In genomic region chr3:126986001-126986400, GRCh38 we compare ENCODE assay signal across 15 cellular contexts. TPM values are rescaled to one million over a fixed set of nuclear protein-coding genes. Genes with fewer than 3 reads are reported as not detected.
DNase-seq lines count a peak whose midpoint lies in the region; ATAC-seq and TF ChIP-seq lines count a peak whose summit lies in the region.
"Had no signal": no experiment of that assay in that cellular context is flagged by ENCODE, and none has a peak within 500 bp of the region (broad histone marks: within the 10 kb centered on the region; RNA-seq: fewer than 3 reads in every experiment).

No MANE protein-coding gene starts in this region.

- no peaks in the 10 kb centered on the region for H3K36me3 Mint-ChIP-seq in activated CD4-positive, alpha-beta T cell treated with anti-CD3 and anti-CD28 coated beads, Interleukin-2, amount 10 ng/mL, durations not matched to agents 24 days and 14 days (ENCODE audit: low read depth)

- H3K27me3 ChIP-seq in right atrium auricular region (no peaks in the 10 kb centered on the region), SK-N-SH (ENCODE audit: insufficient read depth) (no peaks in the 10 kb centered on the region)
- H3K27me3 ChIP-seq: pancreas, upper lobe of right lung had no signal

- 17% methylated on average over 4 of the region's 9 CpGs for WGBS in SK-N-SH (ENCODE audit: low lambda C conversion rate)

- no peak overlapping the region for H3K9ac ChIP-seq in SK-N-SH
- H3K9ac ChIP-seq: KMS-11 had no signal

- H3K27ac Mint-ChIP-seq in activated CD4-positive, alpha-beta T cell treated with anti-CD3 and anti-CD28 coated beads, Interleukin-2, amount 10 ng/mL, durations not matched to agents 24 days and 14 days: no peak overlapping the region
- H3K27ac Mint-ChIP-seq: memory B cell had no signal

- H3K9me2 ChIP-seq in SK-N-SH: no peaks in the 10 kb centered on the region

- H3K9me3 ChIP-seq in right atrium auricular region (no peaks in the 10 kb centered on the region), SK-N-SH (no peaks in the 10 kb centered on the region)
- H3K9me3 ChIP-seq: pancreas, upper lobe of right lung had no signal

- H3K4me2 ChIP-seq in SK-N-SH: peak overlapping the region; percentile 96
- H3K4me2 ChIP-seq: KMS-11 had no signal

- no peak overlapping the region for H3K4me3 ChIP-seq in right atrium auricular region
- H3K4me3 ChIP-seq in SK-N-SH (ENCODE audit: low read depth in 2 of 2, low read length in 1 of 2): no peak overlapping the region
- no peak overlapping the region for H3K4me3 ChIP-seq in fibroblast of pulmonary artery (replicated peaks; ENCODE audit: low read depth, low read length)
- H3K4me3 ChIP-seq: pancreas, upper lobe of right lung had no signal

- peaks cover 10% of the 10 kb centered on the region for H3K4me1 Mint-ChIP-seq in activated CD4-positive, alpha-beta T cell treated with anti-CD3 and anti-CD28 coated beads, Interleukin-2, amount 10 ng/mL, durations not matched to agents 24 days and 14 days

- CTCF ChIA-PET in SK-N-SH (lab: Yijun Ruan, JAX): interaction anchor here (0.9 to 11.4 kb wide), 21 partner anchors 9 to 561 kb away, joined by 3 to 163 read pairs (median 7); partner anchors contain the start of gene CHST13

- H3K9me3 Mint-ChIP-seq in activated CD4-positive, alpha-beta T cell treated with anti-CD3 and anti-CD28 coated beads, Interleukin-2, amount 10 ng/mL, durations not matched to agents 24 days and 14 days: no peaks in the 10 kb centered on the region
- H3K9me3 Mint-ChIP-seq: memory B cell had no signal

- POLR2A ChIA-PET in SK-N-SH (lab: Yijun Ruan, JAX): interaction anchor here (0.6 kb wide), 1 partner anchor 57 kb away, joined by 3 read pairs; no protein-coding TSS in a partner anchor

- H3K36me3 ChIP-seq in right atrium auricular region (peaks cover 10% of the 10 kb centered on the region), SK-N-SH (replicated peaks in 1 of 2; ENCODE audit: control insufficient read depth in 1 of 2, insufficient read depth in 2 of 2, low read length in 1 of 2) (peaks cover 0 to 26% of the 10 kb centered on the region in 2 experiments)

- intact Hi-C loops in left ventricle myocardium superior (cut with micrococcal nuclease): no loop called here
- intact Hi-C loops in activated CD4-positive, alpha-beta T cell treated with anti-CD3 and anti-CD28 coated beads, Interleukin-2, amount 10 ng/mL, durations not matched to agents 24 days and 14 days (cut with micrococcal nuclease): loop anchor here (10.0 kb wide), 1 partner anchor 311 kb away; no protein-coding TSS in a partner anchor

- no peak for ATAC-seq in left ventricle myocardium superior
- no peak for ATAC-seq in GM18868 (IDR thresholded peaks at IDR 0.05; ENCODE audit: unreplicated experiment)
- ATAC-seq: pancreas, upper lobe of right lung had no signal

- H3K4me1 ChIP-seq in right atrium auricular region: peaks cover 0 to 44% of the 10 kb centered on the region in 2 donors
- H3K4me1 ChIP-seq in SK-N-SH (ENCODE audit: control insufficient read depth in 1 of 2, insufficient read depth in 2 of 2, low read depth in 1 of 2, low read length in 1 of 2): peaks cover 10 to 41% of the 10 kb centered on the region in 2 experiments; a peak in 2 of 4 replicates

- TF ChIP-seq CTCF in right atrium auricular region (IDR thresholded peaks at IDR 0.05): no peak
- TF ChIP-seq CTCF in SK-N-SH (IDR thresholded peaks at IDR 0.05): no peak
- no peak for TF ChIP-seq CTCF in fibroblast of pulmonary artery (IDR thresholded peaks at IDR 0.05; ENCODE audit: low read length, missing control alignments)

- H3K4me3 Mint-ChIP-seq in activated CD4-positive, alpha-beta T cell treated with anti-CD3 and anti-CD28 coated beads, Interleukin-2, amount 10 ng/mL, durations not matched to agents 24 days and 14 days: no peak overlapping the region

- no peaks in the 10 kb centered on the region for H3F3A ChIP-seq in SK-N-SH (replicated peaks; ENCODE audit: insufficient read depth)

- TF ChIP-seq RAD21 in SK-N-SH (IDR thresholded peaks at IDR 0.05; ENCODE audit: low read length): peak; percentile 16

- peak in 1 of 2 experiments; percentile 29; a peak in 1 of 4 replicates for TF ChIP-seq EP300 in SK-N-SH (IDR thresholded peaks at IDR 0.05; ENCODE audit: borderline replicate concordance in 1 of 2, low read depth in 1 of 2, low read length in 1 of 2)

- no peaks in the 10 kb centered on the region for H3K27me3 Mint-ChIP-seq in activated CD4-positive, alpha-beta T cell treated with anti-CD3 and anti-CD28 coated beads, Interleukin-2, amount 10 ng/mL, durations not matched to agents 24 days and 14 days
- H3K27me3 Mint-ChIP-seq: memory B cell had no signal

- H4K20me1 ChIP-seq in SK-N-SH (ENCODE audit: insufficient read depth): peaks cover 71% of the 10 kb centered on the region

- no peak overlapping the region for H3K27ac ChIP-seq in right atrium auricular region
- H3K27ac ChIP-seq in SK-N-SH (ENCODE audit: low read depth in 2 of 2, low read length in 1 of 2): peak overlapping the region in 1 of 2 experiments; percentile 53; a peak in 1 of 4 replicates
- H3K27ac ChIP-seq: KMS-11, pancreas, upper lobe of right lung had no signal

- H2AFZ ChIP-seq in SK-N-SH (ENCODE audit: low read depth): no peak overlapping the region

- peak; percentile 35 for DNase-seq in left ventricle myocardium superior
- DNase-seq in right atrium auricular region (ENCODE audit: low spot score): no peak
- peak; percentile 82 for DNase-seq in SK-N-SH
- DNase-seq in fibroblast of pulmonary artery (ENCODE audit: low read depth): peak; percentile 30
- no peak for DNase-seq in NCI-H1092 (lab: John Stamatoyannopoulos, UW)
- DNase-seq in activated CD4-positive, alpha-beta T cell treated with anti-CD3 and anti-CD28 coated beads, Interleukin-2, amount 10 ng/mL, durations not matched to agents 24 days and 14 days: no peak
- no peak for DNase-seq in anterior cingulate cortex (lab: John Stamatoyannopoulos, UW)
- DNase-seq: activated naive CD4-positive, alpha-beta T cell treated with Interleukin-2 at 50 U/mL for 16 hours; NCI-H2171 treated with DMSO at 0.1 percent for 48 hours; T1000; upper lobe of right lung had no signal

- H3K79me2 ChIP-seq in SK-N-SH (ENCODE audit: insufficient read depth): peaks cover 76% of the 10 kb centered on the region

TF ChIP-seq in SK-N-SH, 30 proteins besides CTCF, POLR2A, EP300 and RAD21:
- no peak for TF ChIP-seq NFIC (IDR thresholded peaks at IDR 0.05; ENCODE audit: borderline replicate concordance)
- TF ChIP-seq FOXJ3 (CRISPR knock-in tag; IDR thresholded peaks at IDR 0.05): peak; percentile 8; the same call in 1 of the 2 replicates
- no peak for TF ChIP-seq GABPA (IDR thresholded peaks at IDR 0.05; ENCODE audit: low read depth)
- TF ChIP-seq MXI1 (IDR thresholded peaks at IDR 0.05; ENCODE audit: low read depth, low read length): peak; percentile 83
- TF ChIP-seq GATA2 (CRISPR knock-in tag; IDR thresholded peaks at IDR 0.05): peak; percentile 32; the same call in 1 of the 2 replicates
- no peak for TF ChIP-seq PBX3 (IDR thresholded peaks at IDR 0.05)
- no peak for TF ChIP-seq FOXM1 (IDR thresholded peaks at IDR 0.05; ENCODE audit: low read depth)
- TF ChIP-seq REST (IDR thresholded peaks at IDR 0.05; ENCODE audit: low read depth, low read length): no peak
- peak; percentile 60; the same call in 1 of the 2 replicates for TF ChIP-seq RCOR1 (IDR thresholded peaks at IDR 0.05; ENCODE audit: low read length)

RNA-seq across cellular contexts. Expression of gene PLXNA1, which starts 3.1 kb away (rescaled TPM):
- 23.8 TPM for total RNA-seq in left ventricle myocardium superior
- 10 to 100 TPM; 22.9 to 23.3 TPM for total RNA-seq in right atrium auricular region
- polyA plus RNA-seq in SK-N-SH (2012; rRNA removed): 48.1 and 48.7 TPM in 2 replicates
- 13.2 and 23.6 TPM in 2 replicates for polyA plus RNA-seq in SK-N-SH (2012; cell fraction: cytosol; rRNA removed)
- 104 and 115 TPM in 2 replicates for polyA plus RNA-seq in SK-N-SH (2012; cell fraction: nucleus; rRNA removed)
- 21.3 and 24.0 TPM in 2 replicates for total RNA-seq in activated CD4-positive, alpha-beta T cell treated with anti-CD3 and anti-CD28 coated beads, Interleukin-2, amount 10 ng/mL, durations not matched to agents 24 days and 14 days

Comparison
In these comparisons a context has a peak if more than half of its experiments do, and no peak if none do; other contexts are left out.
1. DNase-seq: peak in left ventricle myocardium superior (single experiment), SK-N-SH (single experiment) and fibroblast of pulmonary artery (single experiment); none in right atrium auricular region (single experiment), NCI-H1092 (single experiment), activated CD4-positive, alpha-beta T cell treated with anti-CD3 and anti-CD28 coated beads, Interleukin-2, amount 10 ng/mL, durations not matched to agents 24 days and 14 days (single experiment) and anterior cingulate cortex (0 of 58).